In the genomic region with DNA sequence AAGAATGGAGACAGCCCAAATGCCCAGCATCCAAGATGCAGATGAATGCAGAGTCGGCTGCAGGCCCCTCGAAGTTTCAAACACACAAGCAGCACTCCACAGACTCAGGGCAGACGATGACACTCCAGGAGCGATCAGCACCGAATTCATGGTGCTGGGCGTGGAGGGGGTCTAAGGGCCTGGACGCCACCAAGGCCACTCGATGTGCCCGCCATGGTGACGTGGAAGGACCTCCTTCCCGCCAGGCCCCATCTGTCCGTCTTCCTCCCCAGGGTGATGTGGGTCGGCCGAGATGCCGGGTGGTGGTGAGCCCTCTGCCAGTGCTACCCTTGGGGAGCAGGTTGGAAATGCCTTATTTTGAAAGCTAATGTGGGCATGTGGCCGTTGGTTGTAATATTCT, we compare ENCODE assay signal across 19 cellular contexts. TPM values are rescaled to one million over a fixed set of nuclear protein-coding genes. Genes with fewer than 3 reads are reported as not detected.
A peak's percentile ranks its signal among the peaks of the same experiment; 100 is the strongest.
DNase-seq lines count a peak whose midpoint lies in the region; ATAC-seq and TF ChIP-seq lines count a peak whose summit lies in the region.
"Had no signal": no experiment of that assay in that cellular context is flagged by ENCODE, and none has a peak within 500 bp of the region (broad histone marks: within the 10 kb centered on the region; RNA-seq: fewer than 3 reads in every experiment).

No MANE protein-coding gene starts in this region.

- H3K27me3 ChIP-seq in heart right ventricle (peaks cover 0 to 18% (median 10%) of the 10 kb centered on the region in 7 donors), transverse colon (peaks cover 17% of the 10 kb centered on the region)

- in situ Hi-C loops in transverse colon (cut with MboI; ENCODE audit: low pct_ligation_motif_present in 1 of 4, low pct_unique_long_range_greater_than_20kb in 1 of 4, low sequenced_read_pairs in 3 of 4), result no loop called here

- no peaks in the 10 kb centered on the region for H3K4me1 Mint-ChIP-seq in osteocyte (ENCODE audit: unreplicated experiment)

- TF ChIP-seq POLR2A in transverse colon (IDR thresholded peaks at IDR 0.05), result no peak

- no peak overlapping the region for H3K27ac ChIP-seq in heart right ventricle
- H3K27ac ChIP-seq in cingulate gyrus (ENCODE audit: low read depth, low read length), result peak overlapping the region; percentile 39
- no peak overlapping the region for H3K27ac ChIP-seq in transverse colon
- H3K27ac ChIP-seq: C4-2B, KMS-11 had no signal

- H3K9me3 ChIP-seq in heart right ventricle, result peaks cover 0 to 24% (median 4%) of the 10 kb centered on the region in 11 donors
- no peaks in the 10 kb centered on the region for H3K9me3 ChIP-seq in transverse colon

- intact Hi-C loops in Right ventricle myocardium inferior (cut with DNase I), result no loop called here
- intact Hi-C loops in heart right ventricle (cut with DNase I), result no loop called here
- intact Hi-C loops in transverse colon (cut with DNase I; ENCODE audit: low total_unique reads), result no loop called here

- H3K4me1 ChIP-seq in heart right ventricle (no peaks in the 10 kb centered on the region), transverse colon (no peaks in the 10 kb centered on the region)

- H3K36me3 Mint-ChIP-seq in osteocyte (ENCODE audit: unreplicated experiment), result no peaks in the 10 kb centered on the region

- TF ChIP-seq CTCF in heart right ventricle (IDR thresholded peaks at IDR 0.05), result no peak
- no peak for TF ChIP-seq CTCF in osteocyte (IDR thresholded peaks at IDR 0.05)
- TF ChIP-seq CTCF in transverse colon (IDR thresholded peaks at IDR 0.05), result no peak

- ATAC-seq in Right ventricle myocardium inferior (no peak), heart right ventricle (no peak), GM19328 (IDR thresholded peaks at IDR 0.05; ENCODE audit: unreplicated experiment) (no peak)
- ATAC-seq: GM12878, Panc1 had no signal

- H3K27me3 Mint-ChIP-seq in osteocyte (ENCODE audit: unreplicated experiment), result peaks cover 5% of the 10 kb centered on the region

- H3K36me3 ChIP-seq in heart right ventricle (no peaks in the 10 kb centered on the region), transverse colon (no peaks in the 10 kb centered on the region)

- H3K4me3 Mint-ChIP-seq in osteocyte (ENCODE audit: unreplicated experiment), result no peak overlapping the region

- no peak overlapping the region for H3K27ac Mint-ChIP-seq in osteocyte (ENCODE audit: unreplicated experiment)

- DNase-seq in Right ventricle myocardium inferior (ENCODE audit: missing footprints) (peak; percentile 14), heart right ventricle (no peak), osteocyte (ENCODE audit: extremely low spot score, unreplicated experiment) (peak; percentile 73), transverse colon (peak; percentile 4), NCI-H1436 treated with DMSO at 0.1 percent for 48 hours (lab: John Stamatoyannopoulos, UW) (no peak)
- no peak for DNase-seq in NK-92 treated with Interleukin-12 subunit alpha and Interleukin-12 subunit beta, amount 100 ng/mL, for 24 hours (lab: John Stamatoyannopoulos, UW)
- DNase-seq: DMS 273 treated with DMSO at 0.1 percent for 48 hours, GDM1, NCI-H1436, NCI-H2029 treated with DMSO at 0.1 percent for 48 hours had no signal

- peaks cover 11% of the 10 kb centered on the region for H3K9me3 Mint-ChIP-seq in osteocyte (ENCODE audit: unreplicated experiment)

- 91 to 93% methylated on average over 16 of the region's 16 CpGs for WGBS in heart right ventricle, 2 donors
- 93% methylated on average over 16 of the region's 16 CpGs; no CpG with 5 or more reads in 1 of the 2 donors for WGBS in transverse colon (ENCODE audit: low coverage in 1 of 2), 2 donors

- no peak overlapping the region for H3K4me3 ChIP-seq in heart right ventricle
- no peak overlapping the region for H3K4me3 ChIP-seq in transverse colon
- H3K4me3 ChIP-seq: GM12878 had no signal

- no peak for TF ChIP-seq EP300 in transverse colon (IDR thresholded peaks at IDR 0.05; ENCODE audit: low read depth)

RNA-seq across cellular contexts. Expression of a gene that starts 9.4 kb away (rescaled TPM):
- total RNA-seq in Right ventricle myocardium inferior (1.5 TPM), heart right ventricle (10 to 100 TPM in 2 of 10 donors, 1 to 10 TPM in 6, under 1 TPM in 2; 0.51 to 21.4 (median 1.6) TPM), osteocyte (4.3 and 5.6 TPM in 2 replicates), transverse colon (1 to 10 TPM in 3 of 4 donors, under 1 TPM in 1; 0.40 to 3.4 (median 2.9) TPM)
- polyA plus RNA-seq in heart right ventricle, result under 1 TPM; 0.37 to 0.42 TPM
- total RNA-seq: M059J had no signal

RNA-seq across cellular contexts. Expression of a gene that starts 58.0 kb away (rescaled TPM):
- not detected for total RNA-seq in Right ventricle myocardium inferior
- not detected for total RNA-seq in heart right ventricle
- polyA plus RNA-seq in heart right ventricle, result under 1 TPM in 1 of 2 donors, not detected in 1; 0.09 TPM
- not detected in 2 replicates for total RNA-seq in osteocyte
- 1 to 10 TPM in 1 of 4 donors, under 1 TPM in 2, not detected in 1; 0.32 to 2.2 (median 0.82) TPM for total RNA-seq in transverse colon
- total RNA-seq: H4, M059J, NCI-H460 had no signal
- polyA plus RNA-seq: GM12878 had no signal

Comparison
In these comparisons a context has a peak if more than half of its experiments do, and no peak if none do; other contexts are left out.
1. DNase-seq: peak in Right ventricle myocardium inferior (single experiment), osteocyte (single experiment) and transverse colon (single experiment); none in heart right ventricle (0 of 2), NK-92 treated with Interleukin-12 subunit alpha and Interleukin-12 subunit beta, amount 100 ng/mL, for 24 hours (single experiment) and NCI-H1436 treated with DMSO at 0.1 percent for 48 hours (single experiment).